ENCODE assay signal across 8 cellular contexts in genomic region chr13:57629821-57630235, GRCh38. TPM values are rescaled to one million over a fixed set of nuclear protein-coding genes. Genes with fewer than 3 reads are reported as not detected.
DNase-seq lines count a peak whose midpoint lies in the region; ATAC-seq and TF ChIP-seq lines count a peak whose summit lies in the region.

No MANE protein-coding gene starts in this region.

- intact Hi-C loops in heart left ventricle (cut with DNase I): loop anchor here (2.0 to 10.0 kb wide), 12 partner anchors 85 to 1705 kb away; no protein-coding TSS in a partner anchor

- H3K9me3 ChIP-seq in heart left ventricle (no peaks in the 10 kb centered on the region), osteoblast (ENCODE audit: low read depth, low read length) (peaks cover 5% of the 10 kb centered on the region)

- no peaks in the 10 kb centered on the region for H3K36me3 ChIP-seq in heart left ventricle
- H3K36me3 ChIP-seq in osteoblast (ENCODE audit: insufficient read depth, low read length): no peaks in the 10 kb centered on the region

- peak overlapping the region; percentile 74 for H2AFZ ChIP-seq in osteoblast (ENCODE audit: low read length)

- peak overlapping the region; percentile 80 for H3K4me2 ChIP-seq in osteoblast (ENCODE audit: insufficient read depth, low read length)

- H3K79me2 ChIP-seq in osteoblast (ENCODE audit: insufficient read depth, low read length): no peaks in the 10 kb centered on the region

- TF ChIP-seq CTCF in heart left ventricle (IDR thresholded peaks at IDR 0.05) (no peak), osteoblast (IDR thresholded peaks at IDR 0.05; ENCODE audit: extremely low read depth, low read depth, low read length) (no peak)

- 0 to 1% (median 1%) methylated on average over 31 to 34 of the region's 34 CpGs for WGBS in heart left ventricle, 4 donors

- DNase-seq in activated T-cell treated with anti-CD3 and anti-CD28 coated beads for 24 hours (ENCODE audit: low read depth) (peak; percentile 13), activated T-cell treated with anti-CD3 and anti-CD28 coated beads for 4 hours (no peak), NCI-H2227 (lab: John Stamatoyannopoulos, UW; ENCODE audit: unreplicated experiment) (peak; percentile 80), amniotic epithelial cell (ENCODE audit: low read depth) (peak; percentile 77), heart left ventricle (peak; percentile 89 to 93 (median 91)), osteoblast (ENCODE audit: insufficient read length, low spot score, missing footprints) (peak; percentile 95), Kasumi-1 (lab: John Stamatoyannopoulos, UW) (no peak)

- ATAC-seq in heart left ventricle (peak; percentile 78 to 83 (median 82)), GM18861 (IDR thresholded peaks at IDR 0.05; ENCODE audit: unreplicated experiment) (no peak)

- H3K4me3 ChIP-seq in heart left ventricle (peak overlapping the region; percentile 43 to 79 (median 65)), osteoblast (ENCODE audit: insufficient read depth, low read length) (peak overlapping the region; percentile 69)

- no peaks in the 10 kb centered on the region for H4K20me1 ChIP-seq in osteoblast (ENCODE audit: insufficient read depth, low read length)

- H3K4me1 ChIP-seq in heart left ventricle: peaks cover 0 to 33% (median 0%) of the 10 kb centered on the region in 12 donors
- H3K4me1 ChIP-seq in osteoblast (ENCODE audit: insufficient read depth, low read length): peaks cover 21% of the 10 kb centered on the region

- peak overlapping the region in 4 of 12 donors; percentile 25 to 77 (median 76) for H3K27ac ChIP-seq in heart left ventricle
- H3K27ac ChIP-seq in osteoblast (ENCODE audit: low read depth, low read length): no peak overlapping the region

- TF ChIP-seq POLR2A in heart left ventricle (IDR thresholded peaks at IDR 0.05): peak; percentile 72 to 98

- H3K27me3 ChIP-seq in heart left ventricle (peaks cover 0 to 65% (median 31%) of the 10 kb centered on the region in 9 donors), osteoblast (ENCODE audit: insufficient read depth, low read length) (peaks cover 56% of the 10 kb centered on the region)

RNA-seq across cellular contexts. Expression of gene PCDH17, which starts 1.7 kb away (rescaled TPM):
- total RNA-seq in heart left ventricle (10 to 100 TPM in 1 of 9 donors, 1 to 10 TPM in 8; 2.0 to 17.5 (median 4.0) TPM), osteoblast (under 0.01 and 0.59 TPM in 2 replicates)
- 1 to 10 TPM in 1 of 2 donors, under 1 TPM in 1; 0.61 to 2.7 TPM for polyA plus RNA-seq in heart left ventricle

Comparison
In these comparisons a context has a peak if more than half of its experiments do, and no peak if none do; other contexts are left out.
1. DNase-seq: peak in activated T-cell treated with anti-CD3 and anti-CD28 coated beads for 24 hours (single experiment), NCI-H2227 (single experiment), amniotic epithelial cell (single experiment), heart left ventricle (5 of 5) and osteoblast (single experiment); none in activated T-cell treated with anti-CD3 and anti-CD28 coated beads for 4 hours (single experiment) and Kasumi-1 (0 of 2).